Comparison of ENCODE assay signal across 8 cellular contexts in the genomic region with DNA sequence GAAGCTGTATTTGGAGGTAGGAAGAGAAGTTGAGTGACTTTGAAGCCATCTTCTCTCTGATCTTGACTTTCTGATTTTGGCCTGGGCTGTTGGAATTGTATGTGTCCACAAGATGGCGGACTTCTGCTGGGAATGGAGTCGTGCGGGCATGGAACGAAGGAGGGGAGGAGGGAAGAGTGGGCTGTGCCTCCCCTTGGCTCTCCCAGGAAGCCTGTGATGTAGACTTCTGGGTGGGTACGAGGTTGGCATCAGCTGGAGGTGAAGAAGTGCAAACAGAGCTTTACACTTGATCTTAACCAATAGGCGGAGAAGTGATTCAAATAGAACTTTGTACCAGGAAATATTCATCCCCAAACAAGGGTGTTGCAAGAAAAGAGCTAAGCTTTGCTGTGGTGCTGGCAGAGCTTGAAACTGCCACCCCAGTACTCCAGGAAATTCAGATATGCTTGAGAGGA. TPM values are rescaled to one million over a fixed set of nuclear protein-coding genes. Genes with fewer than 3 reads are reported as not detected.
DNase-seq lines count a peak whose midpoint lies in the region; ATAC-seq, FAIRE-seq and TF ChIP-seq lines count a peak whose summit lies in the region.

No MANE protein-coding gene starts in this region.

- peaks cover 3 to 4% of the 10 kb centered on the region in 2 donors for H3K27me3 Mint-ChIP-seq in T-cell

- no peak overlapping the region for H3K4me3 ChIP-seq in Jurkat, Clone E6-1 (ENCODE audit: low read length)
- H3K4me3 ChIP-seq in liver (ENCODE audit: low read depth in 1 of 3, low read length in 3 of 3) (no peak overlapping the region), thoracic aorta (no peak overlapping the region)

- ATAC-seq in T-cell (replicated peaks in 1 of 4) (peak; percentile 54 to 72 (median 63)), thoracic aorta (ENCODE audit: insufficient number of reproducible peaks, low FRiP score, low read depth) (no peak)

- no peaks in the 10 kb centered on the region for H3K36me3 ChIP-seq in liver (ENCODE audit: control insufficient read depth in 4 of 4, insufficient read depth in 3 of 4, low read depth in 1 of 4, low read length in 3 of 4)
- H3K36me3 ChIP-seq in thoracic aorta = no peaks in the 10 kb centered on the region

- H3K36me3 Mint-ChIP-seq in T-cell = no peaks in the 10 kb centered on the region

- H3K9ac ChIP-seq in liver (ENCODE audit: low read depth in 1 of 2, low read length in 2 of 2) = no peak overlapping the region

- H3K9me3 ChIP-seq in liver (ENCODE audit: control insufficient read depth in 4 of 4, low read length in 3 of 4) = no peaks in the 10 kb centered on the region
- no peaks in the 10 kb centered on the region for H3K9me3 ChIP-seq in thoracic aorta

- TF ChIP-seq RAD21 in liver (IDR thresholded peaks at IDR 0.05) = peak; percentile 99

- POLR2A ChIA-PET in T-cell (lab: Charles Lee) = no interaction called here

- peaks cover 7 to 16% (median 12%) of the 10 kb centered on the region in 3 donors for H3K4me1 Mint-ChIP-seq in T-cell

- TF ChIP-seq CTCF in liver (IDR thresholded peaks at IDR 0.05; ENCODE audit: low read depth, low read length, missing input control) (peak; percentile 92), thoracic aorta (IDR thresholded peaks at IDR 0.05) (peak; percentile 74)

- no peaks in the 10 kb centered on the region for H3K27me3 ChIP-seq in liver (ENCODE audit: control insufficient read depth in 4 of 4, insufficient read depth in 4 of 4, low read length in 3 of 4)
- no peaks in the 10 kb centered on the region for H3K27me3 ChIP-seq in thoracic aorta (replicated peaks; ENCODE audit: insufficient read depth)

- 6% methylated on average over 6 of the region's 6 CpGs for WGBS in liver

- peak overlapping the region in 2 of 3 donors; percentile 1 to 19 for H3K4me3 Mint-ChIP-seq in T-cell

- H3K27ac ChIP-seq in liver (ENCODE audit: low read depth in 1 of 2, low read length in 2 of 2) = peak overlapping the region; percentile 64 to 79
- no peak overlapping the region for H3K27ac ChIP-seq in thoracic aorta

- DNase-seq in DMS153 treated with DMSO at 0.1 percent for 48 hours (lab: John Stamatoyannopoulos, UW; ENCODE audit: unreplicated experiment) (peak; percentile 3), DMS153 (lab: John Stamatoyannopoulos, UW) (no peak), T-cell (peak in 15 of 34 experiments; percentile 4 to 30 (median 15)), thoracic aorta (ENCODE audit: low spot score) (peak; percentile 11), GM19240 (ENCODE audit: insufficient read length, low spot score) (no peak)
- DNase-seq in Jurkat, Clone E6-1 (ENCODE audit: low read depth, low spot score) = peak; percentile 42

- H3K27ac Mint-ChIP-seq in T-cell = no peak overlapping the region

- no peaks in the 10 kb centered on the region for H3K9me3 Mint-ChIP-seq in T-cell

- H3K4me1 ChIP-seq in liver (ENCODE audit: control insufficient read depth in 4 of 4, insufficient read depth in 4 of 4, low read length in 3 of 4) (peaks cover 6 to 27% (median 24%) of the 10 kb centered on the region in 4 donors), thoracic aorta (ENCODE audit: control insufficient read depth in 1 of 2, low read depth in 2 of 2) (peaks cover 0 to 6% of the 10 kb centered on the region in 2 donors)

- CTCF ChIA-PET in T-cell (lab: Charles Lee) = interaction anchor here (0.6 to 1.4 kb wide), 9 partner anchors 10 to 1366 kb away, joined by 3 to 7 read pairs (median 4); no protein-coding TSS in a partner anchor

- peak; percentile 96 for FAIRE-seq in colon (lab: Jason Lieb, UNC)

TF ChIP-seq in liver, 16 proteins besides CTCF, POLR2A, EP300 and RAD21:
- TF ChIP-seq FOXA1 (IDR thresholded peaks at IDR 0.05) = peak; percentile 88
- peak; percentile 88 to 96 for TF ChIP-seq RXRA (IDR thresholded peaks at IDR 0.05)
- TF ChIP-seq HNF4A (conservative IDR thresholded peaks at IDR 0.05) = peak; percentile 93 to 94
- TF ChIP-seq NR2F2 (IDR thresholded peaks at IDR 0.05) = peak; percentile 44
- TF ChIP-seq TAF1 (conservative IDR thresholded peaks at IDR 0.05) = peak; percentile 18
- TF ChIP-seq JUND (IDR thresholded peaks at IDR 0.05) = peak; percentile 92
- TF ChIP-seq YY1 (IDR thresholded peaks at IDR 0.05) = peak; percentile 92
- peak; percentile 89 for TF ChIP-seq ZBTB33 (IDR thresholded peaks at IDR 0.05)
- peak; percentile 92 for TF ChIP-seq SP1 (IDR thresholded peaks at IDR 0.05)
- peak in 1 of 2 donors; percentile 56 for TF ChIP-seq GABPA (IDR thresholded peaks at IDR 0.05 in 1 of 2, conservative IDR thresholded peaks at IDR 0.05 in 1 of 2)
- peak; percentile 91 for TF ChIP-seq HNF4G (IDR thresholded peaks at IDR 0.05)
- TF ChIP-seq, protein P1, sequence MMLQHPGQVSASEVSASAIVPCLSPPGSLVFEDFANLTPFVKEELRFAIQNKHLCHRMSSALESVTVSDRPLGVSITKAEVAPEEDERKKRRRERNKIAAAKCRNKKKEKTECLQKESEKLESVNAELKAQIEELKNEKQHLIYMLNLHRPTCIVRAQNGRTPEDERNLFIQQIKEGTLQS (IDR thresholded peaks at IDR 0.05) = peak; percentile 75
- TF ChIP-seq, protein P2, sequence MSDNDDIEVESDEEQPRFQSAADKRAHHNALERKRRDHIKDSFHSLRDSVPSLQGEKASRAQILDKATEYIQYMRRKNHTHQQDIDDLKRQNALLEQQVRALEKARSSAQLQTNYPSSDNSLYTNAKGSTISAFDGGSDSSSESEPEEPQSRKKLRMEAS (IDR thresholded peaks at IDR 0.05) = peak; percentile 97
- peak in 1 of 2 donors; percentile 85 for TF ChIP-seq EGR1 (IDR thresholded peaks at IDR 0.05; ENCODE audit: low read depth in 2 of 2)
- TF ChIP-seq, protein P3, sequence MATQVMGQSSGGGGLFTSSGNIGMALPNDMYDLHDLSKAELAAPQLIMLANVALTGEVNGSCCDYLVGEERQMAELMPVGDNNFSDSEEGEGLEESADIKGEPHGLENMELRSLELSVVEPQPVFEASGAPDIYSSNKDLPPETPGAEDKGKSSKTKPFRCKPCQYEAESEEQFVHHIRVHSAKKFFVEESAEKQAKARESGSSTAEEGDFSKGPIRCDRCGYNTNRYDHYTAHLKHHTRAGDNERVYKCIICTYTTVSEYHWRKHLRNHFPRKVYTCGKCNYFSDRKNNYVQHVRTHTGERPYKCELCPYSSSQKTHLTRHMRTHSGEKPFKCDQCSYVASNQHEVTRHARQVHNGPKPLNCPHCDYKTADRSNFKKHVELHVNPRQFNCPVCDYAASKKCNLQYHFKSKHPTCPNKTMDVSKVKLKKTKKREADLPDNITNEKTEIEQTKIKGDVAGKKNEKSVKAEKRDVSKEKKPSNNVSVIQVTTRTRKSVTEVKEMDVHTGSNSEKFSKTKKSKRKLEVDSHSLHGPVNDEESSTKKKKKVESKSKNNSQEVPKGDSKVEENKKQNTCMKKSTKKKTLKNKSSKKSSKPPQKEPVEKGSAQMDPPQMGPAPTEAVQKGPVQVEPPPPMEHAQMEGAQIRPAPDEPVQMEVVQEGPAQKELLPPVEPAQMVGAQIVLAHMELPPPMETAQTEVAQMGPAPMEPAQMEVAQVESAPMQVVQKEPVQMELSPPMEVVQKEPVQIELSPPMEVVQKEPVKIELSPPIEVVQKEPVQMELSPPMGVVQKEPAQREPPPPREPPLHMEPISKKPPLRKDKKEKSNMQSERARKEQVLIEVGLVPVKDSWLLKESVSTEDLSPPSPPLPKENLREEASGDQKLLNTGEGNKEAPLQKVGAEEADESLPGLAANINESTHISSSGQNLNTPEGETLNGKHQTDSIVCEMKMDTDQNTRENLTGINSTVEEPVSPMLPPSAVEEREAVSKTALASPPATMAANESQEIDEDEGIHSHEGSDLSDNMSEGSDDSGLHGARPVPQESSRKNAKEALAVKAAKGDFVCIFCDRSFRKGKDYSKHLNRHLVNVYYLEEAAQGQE (IDR thresholded peaks at IDR 0.05) = peak; percentile 71
- peak; percentile 62 for TF ChIP-seq FOXA2 (IDR thresholded peaks at IDR 0.05)

RNA-seq across cellular contexts. Expression of gene TMEM220, which starts 7.4 kb away (rescaled TPM):
- polyA plus RNA-seq in Jurkat, Clone E6-1 (2012; ENCODE audit: insufficient read depth, insufficient read length) = 1.6 TPM
- total RNA-seq in T-cell (1 to 10 TPM; 1.8 to 4.7 (median 3.5) TPM), liver (10 to 100 TPM; 19.6 to 27.5 TPM), thoracic aorta (1 to 10 TPM; 7.0 to 7.5 TPM)
- polyA plus RNA-seq in liver = 100 to 1,000 TPM in 1 of 2 donors, 10 to 100 TPM in 1; 30.0 to 126 TPM

RNA-seq across cellular contexts. Expression of gene ADPRM, which starts 39.8 kb away (rescaled TPM):
- polyA plus RNA-seq in Jurkat, Clone E6-1 (2012; ENCODE audit: insufficient read depth, insufficient read length) = 16.3 TPM
- 10 to 100 TPM; 22.0 to 46.5 (median 31.7) TPM for total RNA-seq in T-cell
- total RNA-seq in liver = 1 to 10 TPM; 5.5 to 7.9 TPM
- 10 to 100 TPM in 1 of 2 donors, 1 to 10 TPM in 1; 3.7 to 10.8 TPM for polyA plus RNA-seq in liver
- total RNA-seq in thoracic aorta = 10 to 100 TPM in 1 of 2 donors, 1 to 10 TPM in 1; 6.9 to 13.6 TPM

RNA-seq across cellular contexts. Expression of gene SCO1, which starts 39.9 kb away (rescaled TPM):
- 40.2 TPM for polyA plus RNA-seq in Jurkat, Clone E6-1 (2012; ENCODE audit: insufficient read depth, insufficient read length)
- 10 to 100 TPM; 15.7 to 33.3 (median 28.8) TPM for total RNA-seq in T-cell
- 10 to 100 TPM; 19.7 to 26.0 TPM for total RNA-seq in liver
- polyA plus RNA-seq in liver = 10 to 100 TPM; 18.0 to 33.2 TPM
- 10 to 100 TPM; 17.9 to 32.5 TPM for total RNA-seq in thoracic aorta

Comparison
In these comparisons a context has a peak if more than half of its experiments do, and no peak if none do; other contexts are left out.
1. DNase-seq: peak in DMS153 treated with DMSO at 0.1 percent for 48 hours (single experiment), Jurkat, Clone E6-1 (single experiment) and thoracic aorta (single experiment); none in DMS153 (single experiment) and GM19240 (single experiment).
2. H3K27ac ChIP-seq: peak in liver (2 of 2); none in thoracic aorta (0 of 2).